40 cellular contexts compared by ENCODE assay signal in genomic region chr19:6115992-6116391, GRCh38. TPM values are rescaled to one million over a fixed set of nuclear protein-coding genes. Genes with fewer than 3 reads are reported as not detected.
"Had no signal": no experiment of that assay in that cellular context is flagged by ENCODE, and none has a peak within 500 bp of the region (broad histone marks: within the 10 kb centered on the region; RNA-seq: fewer than 3 reads in every experiment).

No MANE protein-coding gene starts in this region.

- DNase-seq: activated CD4-positive, alpha-beta memory T cell treated with anti-CD3 and anti-CD28 coated beads for 36 hours; activated CD4-positive, alpha-beta T cell treated with anti-CD3 and anti-CD28 coated beads for 36 hours; activated CD4-positive, alpha-beta T cell treated with anti-CD3 and anti-CD28 coated beads, Interleukin-2, amount 10 ng/mL, durations not matched to agents 24 days and 14 days; activated CD4-positive, CD25-positive, alpha-beta regulatory T cell; activated CD4-positive, CD25-positive, alpha-beta regulatory T cell treated with anti-CD3 and anti-CD28 coated beads, Interleukin-2, amount 50 U/mL, for 72 hours; activated CD8-positive, alpha-beta memory T cell treated with anti-CD3 and anti-CD28 coated beads, Interleukin-2, amount 10 ng/mL, durations not matched to agents 7 days and 5 days; activated CD8-positive, alpha-beta memory T cell treated with anti-CD3 and anti-CD28 coated beads, Interleukin-2, amount 50 U/mL, for 4 hours; activated CD8-positive, alpha-beta T cell treated with anti-CD3 and anti-CD28 coated beads, Interleukin-2, amount 10 ng/mL, durations not matched to agents 7 days and 5 days; activated effector memory CD4-positive, alpha-beta T cell treated with anti-CD3 and anti-CD28 coated beads, Interleukin-2, amount 50 U/mL, for 16 hours; activated naive CD4-positive, alpha-beta T cell treated with anti-CD3 and anti-CD28 coated beads for 36 hours; activated naive CD8-positive, alpha-beta T cell treated with anti-CD3 and anti-CD28 coated beads for 36 hours; activated naive CD8-positive, alpha-beta T cell treated with anti-CD3 and anti-CD28 coated beads, Interleukin-2, amount 50 U/mL, for 24 hours; activated T-cell treated with anti-CD3 and anti-CD28 coated beads, Interleukin-2, amount 50 U/mL, for 1 hour; activated T-cell treated with anti-CD3 and anti-CD28 coated beads, Interleukin-2, amount 50 U/mL, for 48 hours; adrenal gland; central memory CD4-positive, alpha-beta T cell; cerebellar nuclear complex; colonic mucosa; effector CD8-positive, alpha-beta T cell; esophagus squamous epithelium; foreskin melanocyte; SW 1271; T-cell; T1000; WERI-Rb-1 had no signal

- FAIRE-seq: endometrium, endothelial cell of umbilical vein had no signal

- H3K36me3 ChIP-seq: adrenal gland, ascending aorta, breast epithelium, cardiac muscle cell, colonic mucosa, esophagus squamous epithelium, gastroesophageal sphincter, WERI-Rb-1 had no signal

- H3K4me3 ChIP-seq: adrenal gland, ascending aorta, breast epithelium, cardiac muscle cell, colonic mucosa, esophagus squamous epithelium, gastroesophageal sphincter had no signal

- H3K27me3 ChIP-seq: adrenal gland, ascending aorta, breast epithelium, cardiac muscle cell, colonic mucosa, esophagus squamous epithelium, gastroesophageal sphincter had no signal

- ATAC-seq: activated CD4-positive, alpha-beta T cell treated with anti-CD3 and anti-CD28 coated beads for 36 hours; activated CD8-positive, alpha-beta memory T cell treated with anti-CD3 and anti-CD28 coated beads, Interleukin-2, amount 10 ng/mL, durations not matched to agents 7 days and 5 days; activated CD8-positive, alpha-beta T cell treated with anti-CD3 and anti-CD28 coated beads, Interleukin-2, amount 10 ng/mL, durations not matched to agents 7 days and 5 days; activated naive CD8-positive, alpha-beta T cell treated with anti-CD3 and anti-CD28 coated beads, Interleukin-2, amount 50 U/mL, for 24 hours; gastroesophageal sphincter; T-cell had no signal

- H3K27ac ChIP-seq: adrenal gland, ascending aorta, breast epithelium, cardiac muscle cell, colonic mucosa, epithelial cell of prostate, esophagus squamous epithelium, gastroesophageal sphincter, WERI-Rb-1 had no signal

- H3K9me3 ChIP-seq: adrenal gland, ascending aorta, breast epithelium, colonic mucosa, gastroesophageal sphincter had no signal

- H3K4me1 ChIP-seq: adrenal gland, ascending aorta, breast epithelium, colonic mucosa had no signal

RNA-seq across cellular contexts. Expression of gene ACSBG2, which starts 19.5 kb away (rescaled TPM):
- total RNA-seq: activated CD4-positive, alpha-beta memory T cell treated with anti-CD3 and anti-CD28 coated beads for 36 hours; activated CD4-positive, alpha-beta T cell treated with anti-CD3 and anti-CD28 coated beads for 36 hours; activated CD4-positive, alpha-beta T cell treated with anti-CD3 and anti-CD28 coated beads, Interleukin-2, amount 10 ng/mL, durations not matched to agents 24 days and 14 days; activated CD8-positive, alpha-beta memory T cell treated with anti-CD3 and anti-CD28 coated beads for 36 hours; activated CD8-positive, alpha-beta memory T cell treated with anti-CD3 and anti-CD28 coated beads, Interleukin-2, amount 10 ng/mL, durations not matched to agents 7 days and 5 days; activated CD8-positive, alpha-beta T cell treated with anti-CD3 and anti-CD28 coated beads, Interleukin-2, amount 10 ng/mL, durations not matched to agents 7 days and 5 days; activated naive CD4-positive, alpha-beta T cell treated with anti-CD3 and anti-CD28 coated beads for 36 hours; activated naive CD8-positive, alpha-beta T cell treated with anti-CD3 and anti-CD28 coated beads for 36 hours; activated T-helper 1 cell treated with anti-CD3 and anti-CD28 coated beads, Interleukin-12 subunit alpha, Interleukin-12 subunit beta, Interleukin-2, Interleukin-4 antibody, amounts not matched to agents 30 ng/mL and 10 ng/mL and 1 ng/mL, durations not matched to agents 14 hours and 24 hours and 36 hours; activated T-helper 2 cell treated with anti-CD3 and anti-CD28 coated beads, Interferon-gamma antibody, Interleukin-2, Interleukin-4, amounts not matched to agents 10 μg/mL and 5 μg/mL and 100 μg/mL, durations not matched to agents 14 hours and 24 hours and 36 hours; adrenal gland; ascending aorta; cardiac muscle cell; colonic mucosa; dermis microvascular lymphatic vessel endothelial cell; endothelial cell of umbilical vein; fibroblast of lung; fibroblast of villous mesenchyme; glomerular endothelial cell; T-cell; T-helper 2 cell treated with Interferon-gamma antibody and Interleukin-4, amounts not matched to agents 100 ng/mL and 5 ng/mL, for 36 hours had no signal
- polyA plus RNA-seq: adrenal gland, cardiac muscle cell, endothelial cell of umbilical vein, fibroblast of lung had no signal
